19 cellular contexts compared by ENCODE assay signal in genomic region chr3:177114253-177114652, GRCh38.
A peak's percentile ranks its signal among the peaks of the same experiment; 100 is the strongest.
DNase-seq lines count a peak whose midpoint lies in the region; ATAC-seq and TF ChIP-seq lines count a peak whose summit lies in the region.
"Had no signal": no experiment of that assay in that cellular context is flagged by ENCODE, and none has a peak within 500 bp of the region (broad histone marks: within the 10 kb centered on the region; RNA-seq: fewer than 3 reads in every experiment).

No MANE protein-coding gene starts in this region.

- TF ChIP-seq CTCF in DOHH2 (IDR thresholded peaks at IDR 0.05; ENCODE audit: low read depth, low read length, poor library complexity, severe bottlenecking): no peak

- H3K4me1 ChIP-seq in BLaER1: peaks cover 92% of the 10 kb centered on the region
- H3K4me1 ChIP-seq in DOHH2 (ENCODE audit: control insufficient read depth, low read length): peaks cover 97% of the 10 kb centered on the region
- H3K4me1 ChIP-seq: BE2C had no signal

- H3K27me3 Mint-ChIP-seq in T-helper 17 cell: no peaks in the 10 kb centered on the region
- H3K27me3 Mint-ChIP-seq: CD4-positive, alpha-beta T cell had no signal

- peak overlapping the region; percentile 41 for H3K27ac Mint-ChIP-seq in T-helper 17 cell
- H3K27ac Mint-ChIP-seq: CD8-positive, alpha-beta T cell had no signal

- no peaks in the 10 kb centered on the region for H3K27me3 ChIP-seq in BLaER1
- H3K27me3 ChIP-seq in DOHH2 (ENCODE audit: control insufficient read depth, low read length): no peaks in the 10 kb centered on the region
- H3K27me3 ChIP-seq: BE2C; BLaER1 treated with 17β-estradiol and CSF1 and Interleukin-3, amounts not matched to agents 10 nM and 100 nM had no signal

- H3K4me1 Mint-ChIP-seq in T-helper 17 cell: peaks cover 46% of the 10 kb centered on the region

- H3K9me3 ChIP-seq in BLaER1 (no peaks in the 10 kb centered on the region), DOHH2 (ENCODE audit: control insufficient read depth, insufficient read depth, low read length) (no peaks in the 10 kb centered on the region), T-helper 17 cell (ENCODE audit: control insufficient read depth, low read length, poor library complexity, severe bottlenecking) (no peaks in the 10 kb centered on the region)
- H3K9me3 ChIP-seq: BE2C; BLaER1 treated with 17β-estradiol and CSF1 and Interleukin-3, amounts not matched to agents 10 nM and 100 nM; Caco-2 had no signal

- no peak overlapping the region for H3K9ac ChIP-seq in BLaER1
- H3K9ac ChIP-seq: BLaER1 treated with 17β-estradiol and CSF1 and Interleukin-3, amounts not matched to agents 10 nM and 100 nM had no signal

- H3K36me3 ChIP-seq in BLaER1: peaks cover 57% of the 10 kb centered on the region
- H3K36me3 ChIP-seq in DOHH2 (ENCODE audit: control insufficient read depth, low read length): peaks cover 19% of the 10 kb centered on the region
- H3K36me3 ChIP-seq: BE2C had no signal

- H3K36me3 Mint-ChIP-seq in T-helper 17 cell (ENCODE audit: low read depth): no peaks in the 10 kb centered on the region

- H4K20me1 ChIP-seq in BLaER1 (peaks cover 100% of the 10 kb centered on the region), DOHH2 (ENCODE audit: control insufficient read depth, insufficient read depth, low read depth, low read length) (peaks cover 42% of the 10 kb centered on the region)

- no peak for DNase-seq in T-helper 17 cell
- no peak for DNase-seq in NCI-H187 treated with DMSO at 0.1 percent for 48 hours (lab: John Stamatoyannopoulos, UW)
- DNase-seq in NCI-H1417 (lab: John Stamatoyannopoulos, UW): no peak
- no peak for DNase-seq in stimulated activated CD4-positive, alpha-beta T cell treated with anti-CD3 and anti-CD28 coated beads, Interleukin-1b, Interleukin-23, amount 100 ng/mL, for 48 hours
- DNase-seq: 8988T; ACHN; BE2C; Caco-2; Calu3; CD4-positive, alpha-beta T cell; CD8-positive, alpha-beta T cell; DMS79 treated with DMSO at 0.1 percent for 48 hours; EL; GDM1 had no signal

- peaks cover 99% of the 10 kb centered on the region for H3K79me2 ChIP-seq in DOHH2 (ENCODE audit: control insufficient read depth, low read length)

- no peaks in the 10 kb centered on the region for H3K9me2 ChIP-seq in DOHH2 (replicated peaks; ENCODE audit: control insufficient read depth, low read length)

- peaks cover 8% of the 10 kb centered on the region for H3F3A ChIP-seq in DOHH2 (ENCODE audit: control insufficient read depth, insufficient read depth)

- ATAC-seq in T-helper 17 cell: no peak
- ATAC-seq: CD8-positive, alpha-beta T cell; GM12878 had no signal

- H3K27ac ChIP-seq in BLaER1 (no peak overlapping the region), DOHH2 (ENCODE audit: low read depth, low read length) (no peak overlapping the region)
- H3K27ac ChIP-seq: C4-2B had no signal

- H3K4me2 ChIP-seq in BLaER1: peak overlapping the region; percentile 33; the same call in 1 of the 2 replicates
- H3K4me2 ChIP-seq in DOHH2 (ENCODE audit: low read length): peak overlapping the region; percentile 26

- H3K4me3 Mint-ChIP-seq in T-helper 17 cell: no peak overlapping the region
- H3K4me3 Mint-ChIP-seq: CD4-positive, alpha-beta T cell; CD8-positive, alpha-beta T cell had no signal

- H3K4me3 ChIP-seq in BLaER1: no peak overlapping the region
- no peak overlapping the region for H3K4me3 ChIP-seq in DOHH2 (ENCODE audit: low read length)
- H3K4me3 ChIP-seq: BLaER1 treated with 17β-estradiol and CSF1 and Interleukin-3, amounts not matched to agents 10 nM and 100 nM; GM12878 had no signal
